20 cellular contexts compared by ENCODE assay signal in the genomic region with DNA sequence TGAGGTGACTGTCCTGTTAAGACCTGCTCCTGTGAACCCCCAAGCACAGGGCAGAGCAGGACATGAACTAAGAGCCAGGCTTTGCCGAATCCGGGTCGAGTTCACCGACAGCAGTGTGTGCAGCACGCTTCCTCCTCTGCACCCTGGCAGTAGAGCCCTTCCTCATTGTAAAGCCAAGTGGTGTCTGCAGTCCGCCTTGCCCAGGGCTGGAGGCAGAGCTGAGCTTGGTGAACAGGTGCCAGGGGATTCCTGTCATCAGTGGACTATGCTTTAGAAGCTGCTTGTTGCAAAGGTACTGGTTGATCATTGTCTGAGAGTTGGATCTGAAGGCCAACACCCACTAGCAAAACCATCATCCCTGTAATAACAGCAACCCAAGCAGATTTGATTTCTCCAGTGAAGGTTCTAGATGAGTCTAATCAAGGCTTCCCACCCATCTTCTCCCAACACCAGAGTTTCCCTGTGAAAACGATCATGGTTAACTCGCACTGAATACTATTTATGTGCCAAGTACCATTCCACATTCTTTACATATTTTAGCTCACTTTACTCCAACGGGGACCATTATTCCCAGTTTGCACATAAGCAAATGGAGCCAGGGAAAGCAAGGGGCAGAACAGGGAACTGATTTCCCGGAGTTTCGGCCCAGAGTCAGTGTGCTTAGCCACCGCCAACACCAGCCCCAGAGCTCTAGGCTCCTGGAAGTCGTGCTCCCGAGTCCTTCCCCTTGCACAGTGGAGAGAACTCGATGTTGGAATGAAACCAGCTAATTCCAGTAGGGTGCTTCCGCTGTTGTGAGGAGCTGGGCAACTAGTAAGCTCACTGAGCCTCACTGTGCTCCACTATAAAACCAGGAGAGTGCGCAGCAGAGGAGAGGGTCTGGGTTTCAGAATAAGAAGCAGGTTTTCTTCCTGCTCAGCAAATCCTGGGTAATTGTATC. TPM values are rescaled to one million over a fixed set of nuclear protein-coding genes. Genes with fewer than 3 reads are reported as not detected.
DNase-seq lines count a peak whose midpoint lies in the region; ATAC-seq, FAIRE-seq and TF ChIP-seq lines count a peak whose summit lies in the region.
"Had no signal": no experiment of that assay in that cellular context is flagged by ENCODE, and none has a peak within 500 bp of the region (broad histone marks: within the 10 kb centered on the region; RNA-seq: fewer than 3 reads in every experiment).

No MANE protein-coding gene starts in this region.

- H3K4me3 ChIP-seq in iPS-15b (ENCODE audit: low read depth, low read length) = peak overlapping the region; percentile 31
- H3K4me3 ChIP-seq in pancreas = no peak overlapping the region
- no peak overlapping the region for H3K4me3 ChIP-seq in ascending aorta
- H3K4me3 ChIP-seq: K562 had no signal

- H3K27me3 ChIP-seq in iPS-15b (ENCODE audit: control insufficient read depth, insufficient read depth, low read length) (peaks cover 44% of the 10 kb centered on the region), pancreas (no peaks in the 10 kb centered on the region), ascending aorta (no peaks in the 10 kb centered on the region)

- H3K4me3 Mint-ChIP-seq in WTC11 = peak overlapping the region; percentile 66
- no peak overlapping the region for H3K4me3 Mint-ChIP-seq in MCF 10A (ENCODE audit: unreplicated experiment)
- H3K4me3 Mint-ChIP-seq: T-cell had no signal

- H3K36me3 ChIP-seq in ES-I3 (ENCODE audit: insufficient read depth, low read length) (no peaks in the 10 kb centered on the region), iPS-15b (ENCODE audit: control insufficient read depth, insufficient read depth, low read length) (no peaks in the 10 kb centered on the region), pancreas (no peaks in the 10 kb centered on the region), ascending aorta (no peaks in the 10 kb centered on the region)

- no peak for FAIRE-seq in pancreas (lab: Jason Lieb, UNC)
- FAIRE-seq: K562 had no signal

- DNase-seq in WTC11 (ENCODE audit: low spot score) (peak; percentile 28), pancreas (peak in 5 of 6 donors; percentile 37 to 61 (median 55)), MCF 10A (ENCODE audit: unreplicated experiment) (no peak), ascending aorta (ENCODE audit: low spot score in 2 of 2) (no peak)
- DNase-seq in stimulated activated naive CD4-positive, alpha-beta T cell (lab: John Stamatoyannopoulos, UW) = no peak
- DNase-seq: activated CD4-positive, CD25-positive, alpha-beta regulatory T cell treated with anti-CD3 and anti-CD28 coated beads, Interleukin-2, amount 50 U/mL, for 72 hours; activated CD8-positive, alpha-beta memory T cell treated with anti-CD3 and anti-CD28 coated beads, Interleukin-2, amount 50 U/mL, for 4 hours; AML-193; cerebellar nuclear complex; DMS79; hypothalamus; NCI-H1436; NCI-H524; T-cell had no signal

- peaks cover 47% of the 10 kb centered on the region for H3K27me3 Mint-ChIP-seq in WTC11 (ENCODE audit: low read depth)
- H3K27me3 Mint-ChIP-seq in MCF 10A (ENCODE audit: insufficient read depth, unreplicated experiment) = no peaks in the 10 kb centered on the region

- intact Hi-C loops in pancreas (cut with DNase I) = no loop called here
- intact Hi-C loops in MCF 10A (cut with micrococcal nuclease) = no loop called here
- intact Hi-C loops in ascending aorta (cut with DNase I) = no loop called here

- H3K4me1 ChIP-seq in ES-I3 (ENCODE audit: insufficient read depth, low read length) = peaks cover 29% of the 10 kb centered on the region
- peaks cover 7% of the 10 kb centered on the region for H3K4me1 ChIP-seq in iPS-15b (ENCODE audit: control insufficient read depth, insufficient read depth, low read length)
- no peaks in the 10 kb centered on the region for H3K4me1 ChIP-seq in pancreas
- H3K4me1 ChIP-seq in ascending aorta = no peaks in the 10 kb centered on the region
- H3K4me1 ChIP-seq: parathyroid adenoma had no signal

- H3K36me3 Mint-ChIP-seq in WTC11 (no peaks in the 10 kb centered on the region), MCF 10A (ENCODE audit: insufficient read depth, unreplicated experiment) (no peaks in the 10 kb centered on the region)
- H3K36me3 Mint-ChIP-seq: activated naive CD4-positive, alpha-beta T cell treated with anti-CD3 and anti-CD28 coated beads, Interleukin-2, amount 50 U/mL, for 24 hours; T-cell had no signal

- H3K9me3 ChIP-seq in ES-I3 (ENCODE audit: control insufficient read depth, insufficient read depth, low read length) (no peaks in the 10 kb centered on the region), iPS-15b (ENCODE audit: control insufficient read depth, insufficient read depth, low read length) (no peaks in the 10 kb centered on the region), pancreas (no peaks in the 10 kb centered on the region), ascending aorta (no peaks in the 10 kb centered on the region)

- peak overlapping the region; percentile 23 to 75 (median 68) for H3K27ac ChIP-seq in pancreas
- no peak overlapping the region for H3K27ac ChIP-seq in ascending aorta
- H3K27ac ChIP-seq: parathyroid adenoma had no signal

- no peak for TF ChIP-seq CTCF in WTC11 (IDR thresholded peaks at IDR 0.05)
- TF ChIP-seq CTCF in pancreas (IDR thresholded peaks at IDR 0.05) = no peak
- no peak for TF ChIP-seq CTCF in MCF 10A (IDR thresholded peaks at IDR 0.05; ENCODE audit: unreplicated experiment)
- no peak for TF ChIP-seq CTCF in ascending aorta (IDR thresholded peaks at IDR 0.05)

- POLR2A ChIA-PET in WTC11 (lab: Charles Lee) = interaction anchor here (0.8 kb wide), 1 partner anchor 79 kb away, joined by 4 read pairs; no protein-coding TSS in a partner anchor
- POLR2A ChIA-PET in MCF 10A (lab: Yijun Ruan, JAX) = no interaction called here

- peaks cover 26% of the 10 kb centered on the region for H3K4me1 Mint-ChIP-seq in WTC11
- H3K4me1 Mint-ChIP-seq in MCF 10A (ENCODE audit: insufficient read depth, unreplicated experiment) = peaks cover 6% of the 10 kb centered on the region

- H3K9ac ChIP-seq in ES-I3 (ENCODE audit: low read depth, low read length) = peak overlapping the region; percentile 52; the same call in 1 of the 2 replicates
- H3K9ac ChIP-seq in iPS-15b (ENCODE audit: low read depth, low read length) = no peak overlapping the region
- H3K9ac ChIP-seq: parathyroid adenoma had no signal

- no peaks in the 10 kb centered on the region for H3K9me3 Mint-ChIP-seq in WTC11
- H3K9me3 Mint-ChIP-seq in MCF 10A (ENCODE audit: unreplicated experiment) = no peaks in the 10 kb centered on the region
- H3K9me3 Mint-ChIP-seq: activated naive CD4-positive, alpha-beta T cell treated with anti-CD3 and anti-CD28 coated beads, Interleukin-2, amount 50 U/mL, for 24 hours; T-cell had no signal

- BruUV-seq in MCF 10A (replicated peaks; lab: Mats Ljungman, UMichigan) = no TSS peak

- ATAC-seq in WTC11 (peak; percentile 17), pancreas (peak; percentile 30 to 73 (median 71)), HG03135 (IDR thresholded peaks at IDR 0.05; ENCODE audit: unreplicated experiment) (no peak)
- ATAC-seq: K562, T-cell had no signal

- H3K27ac Mint-ChIP-seq in WTC11 (no peak overlapping the region), MCF 10A (ENCODE audit: low read depth, unreplicated experiment) (no peak overlapping the region)
- H3K27ac Mint-ChIP-seq: activated naive CD4-positive, alpha-beta T cell treated with anti-CD3 and anti-CD28 coated beads, Interleukin-2, amount 50 U/mL, for 24 hours; T-cell had no signal

- CTCF ChIA-PET in WTC11 (lab: Charles Lee) = interaction anchor here (0.6 to 2.7 kb wide), 11 partner anchors 10 to 364 kb away, joined by 3 to 15 read pairs (median 6); partner anchors contain the start of gene ZCCHC4
- CTCF ChIA-PET in MCF 10A (lab: Yijun Ruan, JAX) = interaction anchor here (0.5 to 1.1 kb wide), 3 partner anchors 28 to 627 kb away, joined by 3 to 7 read pairs (median 5); no protein-coding TSS in a partner anchor

- 37 to 46% methylated on average over 17 of the region's 17 CpGs for WGBS in pancreas, 2 donors

TF ChIP-seq in WTC11, 78 proteins besides CTCF, POLR2A, EP300 and RAD21 (continues in another document):
- TF ChIP-seq SMAD4 (CRISPR knock-in tag; IDR thresholded peaks at IDR 0.05) (no peak), ZNF425 (CRISPR knock-in tag; conservative IDR thresholded peaks at IDR 0.05) (no peak), ATF2 (CRISPR knock-in tag; IDR thresholded peaks at IDR 0.05; ENCODE audit: borderline replicate concordance, low read depth) (no peak), IRF2 (CRISPR knock-in tag; IDR thresholded peaks at IDR 0.05; ENCODE audit: borderline replicate concordance, low read depth) (no peak)

RNA-seq across cellular contexts. Expression of gene SLC34A2, which starts 1.4 kb away (rescaled TPM):
- total RNA-seq in WTC11 (2021) (1.7 to 1.9 TPM (median 1.8 TPM) in 3 replicates), pancreas (10 to 100 TPM in 2 of 6 donors, 1 to 10 TPM in 4; 6.0 to 21.1 (median 8.3) TPM), MCF 10A (2022) (not detected in 2 replicates), ascending aorta (not detected)
- polyA plus RNA-seq in pancreas = 1 to 10 TPM; 3.9 TPM
- polyA plus RNA-seq: K562 had no signal

Comparison
In these comparisons a context has a peak if more than half of its experiments do, and no peak if none do; other contexts are left out.
1. DNase-seq: peak in WTC11 (single experiment) and pancreas (5 of 6); none in MCF 10A (single experiment), stimulated activated naive CD4-positive, alpha-beta T cell (0 of 6) and ascending aorta (0 of 2).
2. H3K27ac ChIP-seq: peak in pancreas (4 of 4); none in ascending aorta (0 of 2).